ENCODE assay signal across 17 cellular contexts in genomic region chr4:52592287-52592686, GRCh38.
"Had no signal": no experiment of that assay in that cellular context is flagged by ENCODE, and none has a peak within 500 bp of the region (broad histone marks: within the 10 kb centered on the region; RNA-seq: fewer than 3 reads in every experiment).

No MANE protein-coding gene starts in this region.

- H3K9me3 ChIP-seq: colonic mucosa, esophagus squamous epithelium, heart left ventricle, ovary, right atrium auricular region, thyroid gland had no signal

- H3K4me1 Mint-ChIP-seq: mesothelial cell of epicardium had no signal

- DNase-seq: colonic mucosa; dermis blood vessel endothelial cell; esophagus squamous epithelium; foreskin melanocyte; heart left ventricle; hippocampal formation; kidney glomerular epithelial cell; natural killer cell; ovary; small intestine; stimulated activated CD4-positive, alpha-beta T cell treated with anti-CD3 and anti-CD28 coated beads, Interleukin-12 subunit alpha, Interleukin-12 subunit beta, amount 100 ng/mL, for 4 hours; stimulated activated naive CD4-positive, alpha-beta T cell treated with Interleukin-2 at 50 U/mL for 16 hours; thyroid gland had no signal

- H3K36me3 Mint-ChIP-seq: natural killer cell had no signal

- H3K36me3 ChIP-seq: colonic mucosa, ovary had no signal

- H3K9me3 Mint-ChIP-seq: mesothelial cell of epicardium, natural killer cell, neural crest cell, type B pancreatic cell had no signal

- H3K4me1 ChIP-seq: colonic mucosa, esophagus squamous epithelium, thyroid gland had no signal

- H3K4me3 Mint-ChIP-seq: mesothelial cell of epicardium, natural killer cell, neural crest cell, type B pancreatic cell had no signal

- H3K4me3 ChIP-seq: colonic mucosa, esophagus squamous epithelium, heart left ventricle, ovary, right atrium auricular region, thyroid gland had no signal

- H3K27ac Mint-ChIP-seq: mesothelial cell of epicardium, natural killer cell, type B pancreatic cell had no signal

- H3K27ac ChIP-seq: colonic mucosa, esophagus squamous epithelium, heart left ventricle, ovary, right atrium auricular region, thyroid gland had no signal

- H3K27me3 Mint-ChIP-seq: type B pancreatic cell had no signal

- H3K27me3 ChIP-seq: colonic mucosa, esophagus squamous epithelium, heart left ventricle, ovary, right atrium auricular region, thyroid gland had no signal

- ATAC-seq: heart left ventricle, natural killer cell had no signal
